Comparison of ENCODE assay signal across 16 cellular contexts in the genomic region with DNA sequence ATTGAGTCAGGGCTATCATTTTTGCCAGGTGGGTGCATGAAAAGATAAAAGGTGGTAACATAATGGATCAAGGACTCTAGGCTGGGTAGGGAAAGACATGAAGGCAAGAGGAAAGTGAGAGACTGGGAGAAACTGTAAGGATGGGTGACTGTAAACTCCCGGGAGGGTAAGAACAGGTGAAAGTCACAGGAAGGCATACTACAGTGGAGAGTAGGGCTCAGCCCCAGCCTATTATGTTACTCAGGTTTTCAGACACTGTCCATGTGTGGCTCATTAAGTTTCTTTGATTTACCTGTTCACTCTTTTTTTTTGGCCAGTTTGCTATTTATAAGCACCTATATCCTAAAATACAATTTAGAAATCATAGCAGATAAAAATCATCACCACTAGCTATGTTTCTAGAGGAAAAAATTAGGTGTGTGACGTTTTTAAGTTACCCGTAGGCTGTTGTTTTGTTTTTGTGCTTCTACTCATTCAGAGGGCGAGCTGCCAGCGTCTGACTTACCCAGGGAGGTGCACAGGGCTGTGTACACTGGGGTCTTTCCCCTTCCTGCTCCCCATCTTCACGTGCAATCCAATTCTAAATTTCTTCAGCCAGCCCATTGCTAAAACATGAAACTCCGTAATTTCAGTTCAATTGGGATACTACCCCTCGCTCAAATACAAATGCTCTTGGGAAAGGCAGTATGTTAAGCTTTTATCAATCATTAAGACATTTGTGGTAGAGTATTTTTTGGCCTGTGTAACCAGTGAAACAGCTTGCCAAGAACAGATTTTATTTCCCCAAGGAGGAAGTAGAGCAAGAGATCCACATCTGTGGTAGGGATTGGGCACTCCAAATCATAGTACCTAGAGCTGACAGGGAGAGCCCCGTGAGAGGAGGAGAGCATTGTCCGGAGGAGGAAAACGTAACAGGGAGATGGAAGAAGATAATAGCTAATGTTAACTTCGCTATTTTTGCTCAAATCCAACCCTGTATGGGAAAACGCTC. TPM values are rescaled to one million over a fixed set of nuclear protein-coding genes. Genes with fewer than 3 reads are reported as not detected.
DNase-seq lines count a peak whose midpoint lies in the region; ATAC-seq and TF ChIP-seq lines count a peak whose summit lies in the region.
"Had no signal": no experiment of that assay in that cellular context is flagged by ENCODE, and none has a peak within 500 bp of the region (broad histone marks: within the 10 kb centered on the region; RNA-seq: fewer than 3 reads in every experiment).

No MANE protein-coding gene starts in this region.

- H3K27ac Mint-ChIP-seq in CD14-positive monocyte: no peak overlapping the region
- H3K27ac Mint-ChIP-seq: stimulated activated naive CD8-positive, alpha-beta T cell treated with anti-CD3 and anti-CD28 coated beads, Interleukin-15, Interleukin-2, amounts not matched to agents 100 ng/mL and 50 ng/mL, for 24 hours had no signal

- H3K4me3 ChIP-seq in MG63 (no peak overlapping the region), body of pancreas (no peak overlapping the region), skeletal muscle satellite cell (ENCODE audit: low read length) (no peak overlapping the region)
- H3K4me3 ChIP-seq: GM12878 had no signal

- peaks cover 0 to 5% (median 4%) of the 10 kb centered on the region in 7 donors for H3K9me3 Mint-ChIP-seq in CD14-positive monocyte

- H3K4me1 ChIP-seq in body of pancreas (no peaks in the 10 kb centered on the region), skeletal muscle satellite cell (ENCODE audit: control insufficient read depth, insufficient read depth, low read length) (peaks cover 51% of the 10 kb centered on the region)

- H3K4me1 Mint-ChIP-seq in CD14-positive monocyte: no peaks in the 10 kb centered on the region

- H3K27me3 Mint-ChIP-seq in CD14-positive monocyte (ENCODE audit: low read depth in 3 of 3): no peaks in the 10 kb centered on the region
- H3K27me3 Mint-ChIP-seq: stimulated activated naive CD8-positive, alpha-beta T cell treated with anti-CD3 and anti-CD28 coated beads, Interleukin-15, Interleukin-2, amounts not matched to agents 100 ng/mL and 50 ng/mL, for 24 hours had no signal

- peak overlapping the region; percentile 68 for H3K4me2 ChIP-seq in skeletal muscle satellite cell (ENCODE audit: low read length)

- H3K27me3 ChIP-seq in MG63: no peaks in the 10 kb centered on the region
- H3K27me3 ChIP-seq in body of pancreas: no peaks in the 10 kb centered on the region
- H3K27me3 ChIP-seq in skeletal muscle satellite cell (ENCODE audit: control insufficient read depth, insufficient read depth, low read length): no peaks in the 10 kb centered on the region
- H3K27me3 ChIP-seq: brain microvascular endothelial cell had no signal

- peak overlapping the region; percentile 11 for H3K9ac ChIP-seq in skeletal muscle satellite cell (ENCODE audit: low read depth, low read length)

- 54 to 61% methylated on average over 13 of the region's 13 CpGs for WGBS in body of pancreas, 2 donors

- ATAC-seq in body of pancreas (peak; percentile 55), left cardiac atrium (peak; percentile 34 to 72), GM21360 (IDR thresholded peaks at IDR 0.05; ENCODE audit: unreplicated experiment) (no peak)
- ATAC-seq: GM12878, left lobe of liver had no signal

- peaks cover 19% of the 10 kb centered on the region for H3K9me3 ChIP-seq in MG63
- H3K9me3 ChIP-seq in body of pancreas: no peaks in the 10 kb centered on the region
- no peaks in the 10 kb centered on the region for H3K9me3 ChIP-seq in skeletal muscle satellite cell (replicated peaks; ENCODE audit: low read length)

- TF ChIP-seq CTCF in body of pancreas (IDR thresholded peaks at IDR 0.05): no peak
- no peak for TF ChIP-seq CTCF in CD14-positive monocyte (IDR thresholded peaks at IDR 0.05)

- TF ChIP-seq POLR2A in body of pancreas (IDR thresholded peaks at IDR 0.05): no peak

- peaks cover 16 to 27% of the 10 kb centered on the region in 2 donors for H3K36me3 Mint-ChIP-seq in CD14-positive monocyte

- DNase-seq in MG63 (peak; percentile 16), body of pancreas (peak in 2 of 4 donors; percentile 3 to 38), left cardiac atrium (no peak), CD14-positive monocyte (ENCODE audit: low spot score) (no peak), NOMO-1 treated with dmso at 0.1 percent for 144 hours (lab: John Stamatoyannopoulos, UW; ENCODE audit: unreplicated experiment) (no peak), OCI-M1 (lab: John Stamatoyannopoulos, UW) (no peak)
- DNase-seq: brain microvascular endothelial cell; foreskin fibroblast; HCEC 1CT; NCI-H187; stimulated activated CD4-positive, alpha-beta T cell treated with anti-CD3 and anti-CD28 coated beads, Interleukin-4, amount 100 ng/mL, for 24 hours had no signal

- intact Hi-C loops in body of pancreas (cut with DNase I) (no loop called here), left cardiac atrium (cut with DNase I) (no loop called here), CD14-positive monocyte (cut with micrococcal nuclease) (no loop called here)

- H3K36me3 ChIP-seq in MG63 (peaks cover 22% of the 10 kb centered on the region), body of pancreas (replicated peaks in 1 of 2; ENCODE audit: insufficient read depth in 1 of 2, low read depth in 2 of 2) (no peaks in the 10 kb centered on the region), skeletal muscle satellite cell (ENCODE audit: insufficient read depth, low read length) (peaks cover 17% of the 10 kb centered on the region)
- H3K36me3 ChIP-seq: brain microvascular endothelial cell had no signal

- peak overlapping the region in 2 of 4 donors; percentile 24 to 33 for H3K27ac ChIP-seq in body of pancreas
- H3K27ac ChIP-seq: brain microvascular endothelial cell had no signal

- H3K4me3 Mint-ChIP-seq in CD14-positive monocyte: no peak overlapping the region
- H3K4me3 Mint-ChIP-seq: stimulated activated naive CD8-positive, alpha-beta T cell treated with anti-CD3 and anti-CD28 coated beads, Interleukin-15, Interleukin-2, amounts not matched to agents 100 ng/mL and 50 ng/mL, for 24 hours had no signal

RNA-seq across cellular contexts. Expression of a gene that starts 21.7 kb away (rescaled TPM):
- not detected in 2 replicates for total RNA-seq in MG63 (2014; rRNA removed; shearing (Covaris generic); ENCODE audit: low replicate concordance)
- total RNA-seq in body of pancreas (under 1 TPM; 0.33 to 0.52 TPM), left cardiac atrium (not detected)
- under 0.01 TPM in 1 of 2 replicates, not detected in the other for total RNA-seq in skeletal muscle satellite cell (2012; rRNA removed)
- polyA plus RNA-seq in CD14-positive monocyte: not detected
- total RNA-seq: GM12878 had no signal
